ENCODE assay signal across 1 cellular context in genomic region chr9:763692-764091, GRCh38.
TF ChIP-seq lines count a peak whose summit lies in the region.

No MANE protein-coding gene starts in this region.

TF ChIP-seq in SK-N-SH treated with all-trans-retinoic acid at 6 μM for 48 hours, 23 proteins besides CTCF, POLR2A, EP300 and RAD21 (continued from another document):
- TF ChIP-seq POU6F1 (CRISPR knock-in tag; IDR thresholded peaks at IDR 0.05; ENCODE audit: borderline replicate concordance, low read depth) = no peak
- no peak for TF ChIP-seq CSDC2 (CRISPR knock-in tag; IDR thresholded peaks at IDR 0.05)
- TF ChIP-seq BACH2 (CRISPR knock-in tag; IDR thresholded peaks at IDR 0.05; ENCODE audit: borderline replicate concordance) = no peak
- TF ChIP-seq ZFP30 (CRISPR knock-in tag; IDR thresholded peaks at IDR 0.05) = no peak
- TF ChIP-seq GLIS3 (CRISPR knock-in tag; IDR thresholded peaks at IDR 0.05) = no peak
- TF ChIP-seq CREB5 (CRISPR knock-in tag; IDR thresholded peaks at IDR 0.05; ENCODE audit: low read depth) = no peak
- no peak for TF ChIP-seq ZNF8 (CRISPR knock-in tag; IDR thresholded peaks at IDR 0.05)
- no peak for TF ChIP-seq ARNTL (CRISPR knock-in tag; IDR thresholded peaks at IDR 0.05; ENCODE audit: borderline replicate concordance, low read depth)
- no peak for TF ChIP-seq ZNF565 (CRISPR knock-in tag; conservative IDR thresholded peaks at IDR 0.05; ENCODE audit: low read depth)
